Comparison of ENCODE assay signal across 23 cellular contexts in the genomic region with DNA sequence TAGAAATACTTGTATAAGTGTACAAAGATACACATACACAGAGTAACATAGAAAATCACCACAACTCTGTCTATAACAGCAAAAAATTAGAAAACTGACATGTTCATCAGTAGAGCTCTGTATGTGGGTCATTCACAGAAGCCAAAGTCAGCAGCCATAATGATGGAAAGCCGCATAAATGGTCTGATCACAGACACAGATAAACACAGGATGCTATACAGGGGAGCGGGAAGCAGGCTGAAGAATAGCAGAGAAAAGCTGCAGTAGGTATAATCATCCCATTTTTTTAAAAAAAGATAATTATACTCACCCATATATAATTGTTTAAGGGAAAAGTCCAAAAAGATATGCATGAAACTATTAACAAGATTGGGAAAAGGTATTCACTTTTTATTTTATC. TPM values are rescaled to one million over a fixed set of nuclear protein-coding genes. Genes with fewer than 3 reads are reported as not detected.
DNase-seq lines count a peak whose midpoint lies in the region; ATAC-seq and TF ChIP-seq lines count a peak whose summit lies in the region.
"Had no signal": no experiment of that assay in that cellular context is flagged by ENCODE, and none has a peak within 500 bp of the region (broad histone marks: within the 10 kb centered on the region; RNA-seq: fewer than 3 reads in every experiment).

No MANE protein-coding gene starts in this region.

- H3K36me3 ChIP-seq in thyroid gland, result peaks cover 17 to 59% of the 10 kb centered on the region in 2 donors

- no peaks in the 10 kb centered on the region for H3K9me3 ChIP-seq in T-helper 17 cell (ENCODE audit: control insufficient read depth, low read length, poor library complexity, severe bottlenecking)
- no peaks in the 10 kb centered on the region for H3K9me3 ChIP-seq in thyroid gland
- H3K9me3 ChIP-seq: BE2C, BLaER1 had no signal

- H3K4me3 ChIP-seq in thyroid gland (replicated peaks in 1 of 3), result no peak overlapping the region
- H3K4me3 ChIP-seq: BLaER1, GM12878 had no signal

- WGBS in thyroid gland, 2 donors, result 97 to 99% methylated on average over 2 of the region's 2 CpGs

- H3K27me3 Mint-ChIP-seq in T-helper 17 cell, result no peaks in the 10 kb centered on the region
- no peaks in the 10 kb centered on the region for H3K27me3 Mint-ChIP-seq in activated T-helper 17 cell treated with anti-CD3 and anti-CD28 coated beads, Interleukin-2, amount 50 U/mL, for 72 hours
- no peaks in the 10 kb centered on the region for H3K27me3 Mint-ChIP-seq in stimulated activated naive B cell treated with anti-CD40 and anti-IgM and Interleukin-4, amounts not matched to agents 10 μg/mL and 1 μg/mL and 100 μg/mL, for 72 hours
- H3K27me3 Mint-ChIP-seq: CD4-positive, alpha-beta memory T cell; CD4-positive, CD25-positive, alpha-beta regulatory T cell; CD8-positive, alpha-beta memory T cell had no signal

- no peak for TF ChIP-seq POLR2A in thyroid gland (IDR thresholded peaks at IDR 0.05)

- H3K4me3 Mint-ChIP-seq in T-helper 17 cell, result no peak overlapping the region
- H3K4me3 Mint-ChIP-seq in activated T-helper 17 cell treated with anti-CD3 and anti-CD28 coated beads, Interleukin-2, amount 50 U/mL, for 72 hours, result no peak overlapping the region
- H3K4me3 Mint-ChIP-seq in stimulated activated naive B cell treated with anti-CD40 and anti-IgM and Interleukin-4, amounts not matched to agents 10 μg/mL and 1 μg/mL and 100 μg/mL, for 72 hours, result no peak overlapping the region
- H3K4me3 Mint-ChIP-seq: CD14-positive monocyte; CD4-positive, alpha-beta memory T cell; CD4-positive, CD25-positive, alpha-beta regulatory T cell; CD8-positive, alpha-beta memory T cell had no signal

- no peak overlapping the region for H3K27ac ChIP-seq in thyroid gland
- H3K27ac ChIP-seq: BLaER1 had no signal

- peak overlapping the region; percentile 9 for H3K27ac Mint-ChIP-seq in T-helper 17 cell
- H3K27ac Mint-ChIP-seq in activated T-helper 17 cell treated with anti-CD3 and anti-CD28 coated beads, Interleukin-2, amount 50 U/mL, for 72 hours, result peak overlapping the region; percentile 44
- H3K27ac Mint-ChIP-seq in stimulated activated naive B cell treated with anti-CD40 and anti-IgM and Interleukin-4, amounts not matched to agents 10 μg/mL and 1 μg/mL and 100 μg/mL, for 72 hours, result peak overlapping the region; percentile 16
- H3K27ac Mint-ChIP-seq: CD4-positive, alpha-beta memory T cell had no signal

- TF ChIP-seq CTCF in thyroid gland (IDR thresholded peaks at IDR 0.05), result no peak

- no peaks in the 10 kb centered on the region for H3K27me3 ChIP-seq in thyroid gland
- H3K27me3 ChIP-seq: BE2C, BLaER1 had no signal

- H3K4me1 Mint-ChIP-seq in T-helper 17 cell, result peaks cover 2% of the 10 kb centered on the region
- H3K4me1 Mint-ChIP-seq in activated T-helper 17 cell treated with anti-CD3 and anti-CD28 coated beads, Interleukin-2, amount 50 U/mL, for 72 hours, result no peaks in the 10 kb centered on the region
- H3K4me1 Mint-ChIP-seq in stimulated activated naive B cell treated with anti-CD40 and anti-IgM and Interleukin-4, amounts not matched to agents 10 μg/mL and 1 μg/mL and 100 μg/mL, for 72 hours, result peaks cover 3 to 18% of the 10 kb centered on the region in 2 donors
- H3K4me1 Mint-ChIP-seq: CD8-positive, alpha-beta memory T cell had no signal

- peaks cover 13% of the 10 kb centered on the region for H3K36me3 Mint-ChIP-seq in T-helper 17 cell (ENCODE audit: low read depth)
- peaks cover 79% of the 10 kb centered on the region for H3K36me3 Mint-ChIP-seq in activated T-helper 17 cell treated with anti-CD3 and anti-CD28 coated beads, Interleukin-2, amount 50 U/mL, for 72 hours (ENCODE audit: low read depth)
- H3K36me3 Mint-ChIP-seq in stimulated activated naive B cell treated with anti-CD40 and anti-IgM and Interleukin-4, amounts not matched to agents 10 μg/mL and 1 μg/mL and 100 μg/mL, for 72 hours, result peaks cover 51 to 57% of the 10 kb centered on the region in 2 donors

- ATAC-seq in T-helper 17 cell, result no peak
- no peak for ATAC-seq in activated T-helper 17 cell treated with anti-CD3 and anti-CD28 coated beads, Interleukin-2, amount 50 U/mL, for 72 hours (replicated peaks)
- ATAC-seq in stimulated activated naive B cell treated with anti-CD40 and anti-IgM and Interleukin-4, amounts not matched to agents 10 μg/mL and 1 μg/mL and 100 μg/mL, for 72 hours (replicated peaks), result no peak
- ATAC-seq: GM12878 had no signal

- DNase-seq in T-helper 17 cell (no peak), NCI-H128 (lab: John Stamatoyannopoulos, UW; ENCODE audit: unreplicated experiment) (no peak), thyroid gland (no peak)
- DNase-seq in stimulated activated naive B cell treated with anti-CD40 and anti-IgM and Interleukin-4, amounts not matched to agents 10 μg/mL and 1 μg/mL and 100 μg/mL, for 72 hours, result no peak
- DNase-seq: 8988T; ACHN; BE2C; C1 segment of cervical spinal cord; CD4-positive, alpha-beta memory T cell; CD4-positive, CD25-positive, alpha-beta regulatory T cell; CD8-positive, alpha-beta memory T cell; COR-L47; DMS 273 treated with DMSO at 0.1 percent for 48 hours; DMS153; DMS53; DMS79; DND-41; EL; GDM1 had no signal

- no peaks in the 10 kb centered on the region for H3K4me1 ChIP-seq in thyroid gland
- H3K4me1 ChIP-seq: BE2C, BLaER1 had no signal

- intact Hi-C loops in thyroid gland (cut with DNase I), result no loop called here

- H3K9me3 Mint-ChIP-seq in activated T-helper 17 cell treated with anti-CD3 and anti-CD28 coated beads, Interleukin-2, amount 50 U/mL, for 72 hours, result no peaks in the 10 kb centered on the region
- no peaks in the 10 kb centered on the region for H3K9me3 Mint-ChIP-seq in stimulated activated naive B cell treated with anti-CD40 and anti-IgM and Interleukin-4, amounts not matched to agents 10 μg/mL and 1 μg/mL and 100 μg/mL, for 72 hours
- H3K9me3 Mint-ChIP-seq: CD14-positive monocyte; CD4-positive, CD25-positive, alpha-beta regulatory T cell; CD8-positive, alpha-beta memory T cell had no signal

RNA-seq across cellular contexts. Expression of a gene that starts 31.5 kb away (rescaled TPM):
- 10 to 100 TPM; 20.2 to 23.0 TPM for total RNA-seq in T-helper 17 cell
- total RNA-seq in activated T-helper 17 cell treated with anti-CD3 and anti-CD28 coated beads, Interleukin-2, amount 50 U/mL, for 72 hours, result 10 to 100 TPM; 16.0 to 16.6 TPM
- 100 to 1,000 TPM in 2 of 4 donors, 10 to 100 TPM in 2; 82.2 to 172 (median 98.0) TPM for total RNA-seq in thyroid gland

RNA-seq across cellular contexts. Expression of a gene that starts 58.1 kb away (rescaled TPM):
- total RNA-seq in T-helper 17 cell (100 to 1,000 TPM; 104 to 119 TPM), thyroid gland (10 to 100 TPM; 53.9 to 71.4 (median 64.2) TPM)
- total RNA-seq in activated T-helper 17 cell treated with anti-CD3 and anti-CD28 coated beads, Interleukin-2, amount 50 U/mL, for 72 hours, result 10 to 100 TPM; 64.5 to 94.8 TPM
